In the genomic region with DNA sequence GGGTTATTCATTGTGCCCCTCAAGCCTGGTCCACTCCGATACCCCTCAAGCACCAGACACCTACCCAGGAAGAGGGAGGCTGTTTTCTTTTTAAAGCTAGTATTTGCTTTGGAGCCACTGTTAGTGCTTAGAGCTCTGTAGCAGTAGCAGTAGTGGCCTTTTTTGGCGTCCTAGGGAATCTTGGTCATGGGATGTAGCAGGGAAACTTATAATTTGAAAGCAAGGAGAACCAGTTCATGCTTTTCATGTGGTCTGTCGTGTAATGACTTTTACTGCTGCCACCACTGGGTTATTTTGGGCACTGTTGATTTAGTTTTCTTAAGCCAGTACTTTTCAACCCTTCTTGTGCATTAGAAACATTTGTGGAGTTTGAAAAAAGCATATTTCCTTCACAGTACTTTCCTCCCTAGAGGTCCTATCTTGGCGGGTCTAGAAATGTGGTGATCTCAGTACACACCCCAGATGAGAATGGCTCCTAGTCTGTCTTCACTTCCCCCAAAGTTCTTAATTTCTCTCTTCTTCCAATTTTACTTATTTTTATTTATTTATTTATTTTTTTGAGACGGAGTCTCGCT, we compare ENCODE assay signal across 1 cellular context.
TF ChIP-seq lines count a peak whose summit lies in the region.

No MANE protein-coding gene starts in this region.

TF ChIP-seq in WTC11, 78 proteins besides CTCF, POLR2A, EP300 and RAD21 (continued from another document):
- TF ChIP-seq, protein P1, sequence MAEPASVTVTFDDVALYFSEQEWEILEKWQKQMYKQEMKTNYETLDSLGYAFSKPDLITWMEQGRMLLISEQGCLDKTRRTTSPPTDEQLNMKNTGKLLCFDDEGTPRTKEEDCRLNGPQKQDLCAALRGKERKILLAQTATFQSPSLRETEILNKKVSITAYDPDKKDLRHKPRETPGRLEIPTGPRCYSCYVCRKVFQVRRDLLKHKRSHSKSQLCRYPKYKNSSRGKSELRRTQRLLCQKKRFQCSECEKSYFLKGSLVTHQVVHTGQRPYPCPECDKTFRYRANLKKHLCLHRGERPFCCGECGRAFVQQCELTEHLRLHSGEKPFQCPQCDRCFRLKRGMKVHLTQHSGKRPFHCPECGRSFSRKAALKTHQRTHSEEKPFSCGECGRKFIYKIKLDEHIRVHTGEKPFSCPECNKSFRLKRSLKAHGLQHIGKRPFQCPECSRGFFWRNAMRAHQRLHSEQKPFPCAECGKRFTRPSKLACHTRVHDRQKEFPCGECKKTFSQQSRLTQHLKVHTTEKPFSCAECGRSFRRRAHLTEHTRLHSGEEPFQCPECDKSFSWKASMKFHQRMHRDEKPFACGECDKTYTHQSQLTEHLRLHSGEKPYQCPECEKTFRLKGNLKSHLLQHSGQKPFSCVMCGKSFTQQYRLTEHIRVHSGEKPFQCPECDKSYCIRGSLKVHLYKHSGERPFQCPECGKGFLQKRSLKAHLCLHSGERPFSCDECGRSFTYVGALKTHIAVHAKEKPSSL (CRISPR knock-in tag; conservative IDR thresholded peaks at IDR 0.05) = no peak
- TF ChIP-seq ZNF219 (CRISPR knock-in tag; IDR thresholded peaks at IDR 0.05; ENCODE audit: borderline replicate concordance) (no peak), IRF2 (CRISPR knock-in tag; IDR thresholded peaks at IDR 0.05; ENCODE audit: borderline replicate concordance, low read depth) (no peak), RORB (CRISPR knock-in tag; IDR thresholded peaks at IDR 0.05) (no peak), NFYB (CRISPR knock-in tag; conservative IDR thresholded peaks at IDR 0.05; ENCODE audit: low read depth) (no peak), ESRRA (CRISPR knock-in tag; IDR thresholded peaks at IDR 0.05; ENCODE audit: borderline replicate concordance) (no peak), ZNF263 (CRISPR knock-in tag; IDR thresholded peaks at IDR 0.05; ENCODE audit: low read depth) (no peak), FOXJ3 (CRISPR knock-in tag; IDR thresholded peaks at IDR 0.05; ENCODE audit: borderline replicate concordance) (no peak), E2F4 (CRISPR knock-in tag; IDR thresholded peaks at IDR 0.05; ENCODE audit: borderline replicate concordance, low read depth) (no peak), OVOL2 (CRISPR knock-in tag; IDR thresholded peaks at IDR 0.05; ENCODE audit: borderline replicate concordance) (no peak), SP1 (CRISPR knock-in tag; conservative IDR thresholded peaks at IDR 0.05) (no peak), GRHL2 (CRISPR knock-in tag; IDR thresholded peaks at IDR 0.05; ENCODE audit: insufficient replicate concordance, severe bottlenecking) (no peak)
- TF ChIP-seq, protein P2, sequence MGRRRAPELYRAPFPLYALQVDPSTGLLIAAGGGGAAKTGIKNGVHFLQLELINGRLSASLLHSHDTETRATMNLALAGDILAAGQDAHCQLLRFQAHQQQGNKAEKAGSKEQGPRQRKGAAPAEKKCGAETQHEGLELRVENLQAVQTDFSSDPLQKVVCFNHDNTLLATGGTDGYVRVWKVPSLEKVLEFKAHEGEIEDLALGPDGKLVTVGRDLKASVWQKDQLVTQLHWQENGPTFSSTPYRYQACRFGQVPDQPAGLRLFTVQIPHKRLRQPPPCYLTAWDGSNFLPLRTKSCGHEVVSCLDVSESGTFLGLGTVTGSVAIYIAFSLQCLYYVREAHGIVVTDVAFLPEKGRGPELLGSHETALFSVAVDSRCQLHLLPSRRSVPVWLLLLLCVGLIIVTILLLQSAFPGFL (CRISPR knock-in tag; IDR thresholded peaks at IDR 0.05; ENCODE audit: borderline replicate concordance) = no peak
- TF ChIP-seq, protein P3, sequence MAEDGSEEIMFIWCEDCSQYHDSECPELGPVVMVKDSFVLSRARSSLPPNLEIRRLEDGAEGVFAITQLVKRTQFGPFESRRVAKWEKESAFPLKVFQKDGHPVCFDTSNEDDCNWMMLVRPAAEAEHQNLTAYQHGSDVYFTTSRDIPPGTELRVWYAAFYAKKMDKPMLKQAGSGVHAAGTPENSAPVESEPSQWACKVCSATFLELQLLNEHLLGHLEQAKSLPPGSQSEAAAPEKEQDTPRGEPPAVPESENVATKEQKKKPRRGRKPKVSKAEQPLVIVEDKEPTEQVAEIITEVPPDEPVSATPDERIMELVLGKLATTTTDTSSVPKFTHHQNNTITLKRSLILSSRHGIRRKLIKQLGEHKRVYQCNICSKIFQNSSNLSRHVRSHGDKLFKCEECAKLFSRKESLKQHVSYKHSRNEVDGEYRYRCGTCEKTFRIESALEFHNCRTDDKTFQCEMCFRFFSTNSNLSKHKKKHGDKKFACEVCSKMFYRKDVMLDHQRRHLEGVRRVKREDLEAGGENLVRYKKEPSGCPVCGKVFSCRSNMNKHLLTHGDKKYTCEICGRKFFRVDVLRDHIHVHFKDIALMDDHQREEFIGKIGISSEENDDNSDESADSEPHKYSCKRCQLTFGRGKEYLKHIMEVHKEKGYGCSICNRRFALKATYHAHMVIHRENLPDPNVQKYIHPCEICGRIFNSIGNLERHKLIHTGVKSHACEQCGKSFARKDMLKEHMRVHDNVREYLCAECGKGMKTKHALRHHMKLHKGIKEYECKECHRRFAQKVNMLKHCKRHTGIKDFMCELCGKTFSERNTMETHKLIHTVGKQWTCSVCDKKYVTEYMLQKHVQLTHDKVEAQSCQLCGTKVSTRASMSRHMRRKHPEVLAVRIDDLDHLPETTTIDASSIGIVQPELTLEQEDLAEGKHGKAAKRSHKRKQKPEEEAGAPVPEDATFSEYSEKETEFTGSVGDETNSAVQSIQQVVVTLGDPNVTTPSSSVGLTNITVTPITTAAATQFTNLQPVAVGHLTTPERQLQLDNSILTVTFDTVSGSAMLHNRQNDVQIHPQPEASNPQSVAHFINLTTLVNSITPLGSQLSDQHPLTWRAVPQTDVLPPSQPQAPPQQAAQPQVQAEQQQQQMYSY (CRISPR knock-in tag; IDR thresholded peaks at IDR 0.05) = no peak
- TF ChIP-seq, protein P4, sequence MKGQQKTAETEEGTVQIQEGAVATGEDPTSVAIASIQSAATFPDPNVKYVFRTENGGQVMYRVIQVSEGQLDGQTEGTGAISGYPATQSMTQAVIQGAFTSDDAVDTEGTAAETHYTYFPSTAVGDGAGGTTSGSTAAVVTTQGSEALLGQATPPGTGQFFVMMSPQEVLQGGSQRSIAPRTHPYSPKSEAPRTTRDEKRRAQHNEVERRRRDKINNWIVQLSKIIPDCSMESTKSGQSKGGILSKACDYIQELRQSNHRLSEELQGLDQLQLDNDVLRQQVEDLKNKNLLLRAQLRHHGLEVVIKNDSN (CRISPR knock-in tag; IDR thresholded peaks at IDR 0.05) = no peak
